8 cellular contexts compared by ENCODE assay signal in the genomic region with DNA sequence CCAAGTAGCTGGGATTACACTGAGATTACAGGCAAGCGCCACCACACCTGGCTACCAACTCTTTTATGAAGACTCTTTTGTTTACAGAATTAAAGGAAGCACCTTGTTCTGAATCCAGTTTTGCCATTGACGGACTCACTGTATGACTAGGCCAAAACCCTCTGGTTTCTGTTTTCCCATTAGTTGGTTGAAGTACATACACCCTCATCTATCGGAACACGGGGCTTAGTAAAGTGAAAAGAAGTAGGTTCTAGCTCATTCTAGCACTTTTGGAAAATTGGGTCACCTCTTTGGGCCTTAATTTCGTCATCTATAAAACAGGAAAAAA.
A peak's percentile ranks its signal among the peaks of the same experiment; 100 is the strongest.
DNase-seq lines count a peak whose midpoint lies in the region; ATAC-seq and TF ChIP-seq lines count a peak whose summit lies in the region.

No MANE protein-coding gene starts in this region.

- no peak for TF ChIP-seq EP300 in transverse colon (IDR thresholded peaks at IDR 0.05; ENCODE audit: low read depth)

- in situ Hi-C loops in transverse colon (cut with MboI; ENCODE audit: low pct_ligation_motif_present in 1 of 4, low pct_unique_long_range_greater_than_20kb in 1 of 4, low sequenced_read_pairs in 3 of 4), result no loop called here

- TF ChIP-seq RAD21 in liver (IDR thresholded peaks at IDR 0.05), result no peak

- no peak for ATAC-seq in activated T-cell treated with anti-CD3 and anti-CD28 coated beads, Interleukin-2, amount 50 U/mL, for 72 hours (replicated peaks in 1 of 2)
- ATAC-seq in GM18498 (IDR thresholded peaks at IDR 0.05; ENCODE audit: unreplicated experiment), result no peak

- no peaks in the 10 kb centered on the region for H3K9me3 ChIP-seq in adipocyte (ENCODE audit: control insufficient read depth, low read length)
- H3K9me3 ChIP-seq in liver (ENCODE audit: control insufficient read depth in 4 of 4, low read length in 3 of 4), result no peaks in the 10 kb centered on the region
- no peaks in the 10 kb centered on the region for H3K9me3 ChIP-seq in transverse colon

- H3K4me3 ChIP-seq in adipocyte (ENCODE audit: low read length) (peak overlapping the region; percentile 96), liver (ENCODE audit: low read depth in 1 of 3, low read length in 3 of 3) (peak overlapping the region; percentile 46 to 100 (median 100)), transverse colon (peak overlapping the region in 3 of 4 donors; percentile 69 to 75 (median 72))

- peaks cover 27% of the 10 kb centered on the region for H3K4me1 Mint-ChIP-seq in activated T-cell treated with anti-CD3 and anti-CD28 coated beads, Interleukin-2, amount 50 U/mL, for 72 hours (ENCODE audit: low read depth)

- peaks cover 7% of the 10 kb centered on the region for H3K36me3 ChIP-seq in adipocyte (ENCODE audit: control insufficient read depth, insufficient read depth, low read length, severe bottlenecking)
- peaks cover 0 to 5% (median under 1%) of the 10 kb centered on the region in 4 donors for H3K36me3 ChIP-seq in liver (ENCODE audit: control insufficient read depth in 4 of 4, insufficient read depth in 3 of 4, low read depth in 1 of 4, low read length in 3 of 4)
- H3K36me3 ChIP-seq in transverse colon, result no peaks in the 10 kb centered on the region

- intact Hi-C loops in transverse colon (cut with DNase I; ENCODE audit: low total_unique reads), result no loop called here

- H3K27ac ChIP-seq in liver (ENCODE audit: low read depth in 1 of 2, low read length in 2 of 2) (peak overlapping the region; percentile 78 to 97), transverse colon (peak overlapping the region; percentile 80 to 86 (median 85))

- TF ChIP-seq POLR2A in transverse colon (IDR thresholded peaks at IDR 0.05), result no peak

- H3K27ac Mint-ChIP-seq in activated T-cell treated with anti-CD3 and anti-CD28 coated beads, Interleukin-2, amount 50 U/mL, for 72 hours, result peak overlapping the region; percentile 97

- H3K4me1 ChIP-seq in adipocyte (ENCODE audit: control insufficient read depth, insufficient read depth, low read length) (peaks cover 17% of the 10 kb centered on the region), liver (ENCODE audit: control insufficient read depth in 4 of 4, insufficient read depth in 4 of 4, low read length in 3 of 4) (peaks cover 2 to 23% (median 19%) of the 10 kb centered on the region in 4 donors), transverse colon (peaks cover 0 to 6% (median 3%) of the 10 kb centered on the region in 4 donors)

- WGBS in liver, result 30% methylated on average over 5 of the region's 5 CpGs
- WGBS in transverse colon (ENCODE audit: low coverage in 1 of 2), 2 donors, result 68% methylated on average over 5 of the region's 5 CpGs; no CpG with 5 or more reads in 1 of the 2 donors

- H3K27me3 ChIP-seq in adipocyte (replicated peaks; ENCODE audit: control insufficient read depth, insufficient read depth, low read length) (no peaks in the 10 kb centered on the region), liver (ENCODE audit: control insufficient read depth in 4 of 4, insufficient read depth in 4 of 4, low read length in 3 of 4) (no peaks in the 10 kb centered on the region), transverse colon (no peaks in the 10 kb centered on the region)

- no peak for DNase-seq in activated T-cell treated with anti-CD3 and anti-CD28 coated beads, Interleukin-2, amount 50 U/mL, for 72 hours
- no peak for DNase-seq in activated T-cell treated with anti-CD3 and anti-CD28 coated beads, Interleukin-2, amount 50 U/mL, for 48 hours
- DNase-seq in adipocyte (ENCODE audit: low read depth) (no peak), transverse colon (no peak), occipital lobe (lab: John Stamatoyannopoulos, UW) (no peak)
- no peak for DNase-seq in stimulated activated CD4-positive, alpha-beta T cell treated with anti-CD3 and anti-CD28 coated beads, Interleukin-4, amount 100 ng/mL, for 1 hour

- H3K9me3 Mint-ChIP-seq in activated T-cell treated with anti-CD3 and anti-CD28 coated beads, Interleukin-2, amount 50 U/mL, for 72 hours, result no peaks in the 10 kb centered on the region

- H3K36me3 Mint-ChIP-seq in activated T-cell treated with anti-CD3 and anti-CD28 coated beads, Interleukin-2, amount 50 U/mL, for 72 hours (ENCODE audit: insufficient read depth in 2 of 2), result peaks cover 4 to 7% of the 10 kb centered on the region in 2 donors

- peak overlapping the region; percentile 98 for H3K9ac ChIP-seq in adipocyte (ENCODE audit: low read length)
- peak overlapping the region; percentile 25 to 84 for H3K9ac ChIP-seq in liver (ENCODE audit: low read depth in 1 of 2, low read length in 2 of 2)

- no peaks in the 10 kb centered on the region for H3K27me3 Mint-ChIP-seq in activated T-cell treated with anti-CD3 and anti-CD28 coated beads, Interleukin-2, amount 50 U/mL, for 72 hours (ENCODE audit: low read depth)

- TF ChIP-seq CTCF in liver (IDR thresholded peaks at IDR 0.05; ENCODE audit: low read depth, low read length, missing input control), result no peak
- TF ChIP-seq CTCF in transverse colon (IDR thresholded peaks at IDR 0.05), result no peak

- H3K4me3 Mint-ChIP-seq in activated T-cell treated with anti-CD3 and anti-CD28 coated beads, Interleukin-2, amount 50 U/mL, for 72 hours, result peak overlapping the region; percentile 78 to 94

TF ChIP-seq in liver, 16 proteins besides CTCF, POLR2A, EP300 and RAD21:
- no peak for TF ChIP-seq TAF1 (conservative IDR thresholded peaks at IDR 0.05)
- TF ChIP-seq, protein P1, sequence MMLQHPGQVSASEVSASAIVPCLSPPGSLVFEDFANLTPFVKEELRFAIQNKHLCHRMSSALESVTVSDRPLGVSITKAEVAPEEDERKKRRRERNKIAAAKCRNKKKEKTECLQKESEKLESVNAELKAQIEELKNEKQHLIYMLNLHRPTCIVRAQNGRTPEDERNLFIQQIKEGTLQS (IDR thresholded peaks at IDR 0.05), result peak; percentile 67
